ENCODE assay signal across 8 cellular contexts in genomic region chrX:40152706-40153334, GRCh38. TPM values are rescaled to one million over a fixed set of nuclear protein-coding genes. Genes with fewer than 3 reads are reported as not detected.
A peak's percentile ranks its signal among the peaks of the same experiment; 100 is the strongest.
DNase-seq lines count a peak whose midpoint lies in the region; ATAC-seq and TF ChIP-seq lines count a peak whose summit lies in the region.

No MANE protein-coding gene starts in this region.

- H2BK12ac ChIP-seq in H9 (ENCODE audit: insufficient read length, low read depth, low read length) = no peak overlapping the region

- H2BK20ac ChIP-seq in H9 (ENCODE audit: low read depth, low read length, poor library complexity, severe bottlenecking) = no peak overlapping the region

- H2AFZ ChIP-seq in H9 (ENCODE audit: low read length) = no peak overlapping the region

- peak overlapping the region; percentile 54 to 77 for H3K4me3 Mint-ChIP-seq in H9
- H3K4me3 Mint-ChIP-seq in activated CD4-positive, alpha-beta memory T cell treated with anti-CD3 and anti-CD28 coated beads, Interleukin-2, amount 10 ng/mL, durations not matched to agents 7 days and 5 days = peak overlapping the region; percentile 66

- DNase-seq in H9 = peak; percentile 60
- no peak for DNase-seq in activated CD4-positive, alpha-beta memory T cell treated with anti-CD3 and anti-CD28 coated beads, Interleukin-2, amount 10 ng/mL, durations not matched to agents 7 days and 5 days
- DNase-seq in head of caudate nucleus = peak in 35 of 42 donors; percentile 33 to 84 (median 67)
- DNase-seq in ovary = peak in 4 of 5 donors; percentile 32 to 59 (median 48)
- DNase-seq in stimulated activated CD4-positive, alpha-beta T cell treated with anti-CD3 and anti-CD28 coated beads, Interleukin-2, amount 100 ng/mL, for 48 hours = no peak
- DNase-seq in stimulated activated CD4-positive, alpha-beta T cell treated with anti-CD3 and anti-CD28 coated beads, Interleukin-1b, Interleukin-23, amount 100 ng/mL, for 48 hours = no peak

- H3K27ac Mint-ChIP-seq in H9 = no peak overlapping the region
- no peak overlapping the region for H3K27ac Mint-ChIP-seq in activated CD4-positive, alpha-beta memory T cell treated with anti-CD3 and anti-CD28 coated beads, Interleukin-2, amount 10 ng/mL, durations not matched to agents 7 days and 5 days

- H3K9me3 ChIP-seq in H9 (ENCODE audit: control insufficient read depth, low read depth, low read length) = no peaks in the 10 kb centered on the region
- H3K9me3 ChIP-seq in ovary = no peaks in the 10 kb centered on the region

- H3K18ac ChIP-seq in H9 (ENCODE audit: insufficient read length, low read depth, low read length) = peak overlapping the region; percentile 12

- H4K8ac ChIP-seq in H9 (replicated peaks; ENCODE audit: insufficient read length, low read depth, low read length) = no peak overlapping the region

- peaks cover 34 to 39% of the 10 kb centered on the region in 2 experiments for H3K4me1 Mint-ChIP-seq in H9
- peaks cover 21% of the 10 kb centered on the region for H3K4me1 Mint-ChIP-seq in activated CD4-positive, alpha-beta memory T cell treated with anti-CD3 and anti-CD28 coated beads, Interleukin-2, amount 10 ng/mL, durations not matched to agents 7 days and 5 days

- TF ChIP-seq CTCF in C4-2B (conservative IDR thresholded peaks at IDR 0.05) = no peak
- no peak for TF ChIP-seq CTCF in H9 (conservative IDR thresholded peaks at IDR 0.05)
- no peak for TF ChIP-seq CTCF in ovary (IDR thresholded peaks at IDR 0.05)

- H2AK5ac ChIP-seq in H9 (ENCODE audit: insufficient read length, low read length) = no peak overlapping the region

- no peak for TF ChIP-seq POLR2A in ovary (IDR thresholded peaks at IDR 0.05)

- H4K5ac ChIP-seq in H9 (ENCODE audit: insufficient read length, low read depth, low read length) = no peak overlapping the region

- H3K9ac ChIP-seq in H9 (ENCODE audit: extremely low read depth, insufficient read length, low read length) = no peak overlapping the region

- no peak overlapping the region for H2BK15ac ChIP-seq in H9 (ENCODE audit: low read depth, low read length)

- no peak overlapping the region for H2BK5ac ChIP-seq in H9 (ENCODE audit: insufficient read length, low read length)

- peak overlapping the region; percentile 37 for H3K4me3 ChIP-seq in ovary

- H3K56ac ChIP-seq in H9 (ENCODE audit: insufficient read length, low read depth, low read length) = no peak overlapping the region

- H3K23me2 ChIP-seq in H9 (ENCODE audit: insufficient read length, low read depth, low read length, poor library complexity, severe bottlenecking) = peaks cover 45% of the 10 kb centered on the region

- POLR2A ChIA-PET in activated CD4-positive, alpha-beta memory T cell treated with anti-CD3 and anti-CD28 coated beads, Interleukin-2, amount 10 ng/mL, durations not matched to agents 7 days and 5 days (lab: Charles Lee) = interaction anchor here (1.0 to 3.8 kb wide), 13 partner anchors 10 to 298 kb away, joined by 3 to 37 read pairs (median 4); partner anchors contain the start of gene BCOR

- no peaks in the 10 kb centered on the region; the same call in 1 of the 2 replicates for H3K79me2 ChIP-seq in H9 (ENCODE audit: insufficient read depth, low read length)

- peaks cover 5% of the 10 kb centered on the region for H4K20me1 ChIP-seq in H9 (ENCODE audit: control insufficient read depth, insufficient read depth, insufficient read length)

- H3K27me3 Mint-ChIP-seq in H9 (ENCODE audit: low read depth) = peaks cover 67% of the 10 kb centered on the region
- H3K27me3 Mint-ChIP-seq in activated CD4-positive, alpha-beta memory T cell treated with anti-CD3 and anti-CD28 coated beads, Interleukin-2, amount 10 ng/mL, durations not matched to agents 7 days and 5 days = no peaks in the 10 kb centered on the region

- peaks cover 55% of the 10 kb centered on the region; the same call in 1 of the 2 replicates for H3K27me3 ChIP-seq in H9 (ENCODE audit: insufficient read depth, low read length)
- no peaks in the 10 kb centered on the region for H3K27me3 ChIP-seq in ovary

- H3K36me3 Mint-ChIP-seq in H9 (ENCODE audit: insufficient read depth in 1 of 3, low read depth in 3 of 3) = peaks cover 0 to 2% (median 0%) of the 10 kb centered on the region in 3 experiments; a peak in 1 of 7 replicates
- H3K36me3 Mint-ChIP-seq in activated CD4-positive, alpha-beta memory T cell treated with anti-CD3 and anti-CD28 coated beads, Interleukin-2, amount 10 ng/mL, durations not matched to agents 7 days and 5 days (ENCODE audit: low read depth) = no peaks in the 10 kb centered on the region

- no peaks in the 10 kb centered on the region for H3K36me3 ChIP-seq in ovary

- H3K79me1 ChIP-seq in H9 (ENCODE audit: insufficient read depth, low read depth, low read length, poor library complexity, severe bottlenecking) = no peaks in the 10 kb centered on the region

- TF ChIP-seq EP300 in ovary (IDR thresholded peaks at IDR 0.05) = no peak

- no peak overlapping the region for H3K23ac ChIP-seq in H9 (ENCODE audit: insufficient read length, low read depth, low read length)

- H3K14ac ChIP-seq in H9 (ENCODE audit: insufficient read depth, low read length) = peak overlapping the region; percentile 44; the same call in 1 of the 2 replicates

- intact Hi-C loops in head of caudate nucleus (cut with DNase I) = loop anchor here (5.0 to 10.0 kb wide), 3 partner anchors 46 to 338 kb away; no protein-coding TSS in a partner anchor
- intact Hi-C loops in ovary (cut with DNase I) = loop anchor here (5.0 to 10.0 kb wide), 4 partner anchors 46 to 428 kb away; no protein-coding TSS in a partner anchor

- no peak overlapping the region for H4K91ac ChIP-seq in H9 (ENCODE audit: insufficient read length, low read depth, low read length)

- peaks cover 9% of the 10 kb centered on the region; the same call in 1 of the 2 replicates for H3K4me1 ChIP-seq in H9 (ENCODE audit: insufficient read depth, low read length)
- H3K4me1 ChIP-seq in ovary (ENCODE audit: insufficient read depth) = no peaks in the 10 kb centered on the region

- no peak for ATAC-seq in HG02981 (IDR thresholded peaks at IDR 0.05; ENCODE audit: unreplicated experiment)

- CTCF ChIA-PET in activated CD4-positive, alpha-beta memory T cell treated with anti-CD3 and anti-CD28 coated beads, Interleukin-2, amount 10 ng/mL, durations not matched to agents 7 days and 5 days (lab: Charles Lee) = no interaction called here

- H3T11ph ChIP-seq in H9 (ENCODE audit: low read length) = no peak overlapping the region

- H3K4ac ChIP-seq in H9 (ENCODE audit: low read depth, low read length) = no peak overlapping the region

- WGBS in H9 (ENCODE audit: extremely low coverage, insufficient read length, low lambda C conversion rate) = no CpG with 5 or more reads among the region's 50 CpGs
- 10 to 24% (median 22%) methylated on average over 39 to 50 of the region's 50 CpGs for WGBS in ovary, 3 donors

- peak overlapping the region; percentile 100 for H3K27ac ChIP-seq in C4-2B
- no peak overlapping the region for H3K27ac ChIP-seq in H9 (ENCODE audit: insufficient read length, low read depth, low read length)
- peak overlapping the region in 1 of 2 donors; percentile 86 for H3K27ac ChIP-seq in ovary

- H3K4me2 ChIP-seq in H9 (ENCODE audit: insufficient read depth, insufficient read length, low read length) = peak overlapping the region; percentile 86

- H3K9me3 Mint-ChIP-seq in H9 = peaks cover 47% of the 10 kb centered on the region in 2 experiments
- no peaks in the 10 kb centered on the region for H3K9me3 Mint-ChIP-seq in activated CD4-positive, alpha-beta memory T cell treated with anti-CD3 and anti-CD28 coated beads, Interleukin-2, amount 10 ng/mL, durations not matched to agents 7 days and 5 days

- no peak overlapping the region for H2BK120ac ChIP-seq in H9 (ENCODE audit: low read depth, low read length, poor library complexity, severe bottlenecking)

RNA-seq across cellular contexts. Expression of gene BCOR, which starts 55.1 kb away (rescaled TPM):
- total RNA-seq in H9 (2021) (126 and 134 TPM in 2 replicates), ovary (10 to 100 TPM; 25.0 to 57.2 (median 43.2) TPM)
- total RNA-seq in activated CD4-positive, alpha-beta memory T cell treated with anti-CD3 and anti-CD28 coated beads, Interleukin-2, amount 10 ng/mL, durations not matched to agents 7 days and 5 days = 10 to 100 TPM; 46.6 to 46.8 TPM
- 10 to 100 TPM; 17.7 to 22.0 TPM for polyA plus RNA-seq in ovary

Comparison
In these comparisons a context has a peak if more than half of its experiments do, and no peak if none do; other contexts are left out.
1. DNase-seq: peak in H9 (single experiment), head of caudate nucleus (35 of 42) and ovary (4 of 5); none in activated CD4-positive, alpha-beta memory T cell treated with anti-CD3 and anti-CD28 coated beads, Interleukin-2, amount 10 ng/mL, durations not matched to agents 7 days and 5 days (single experiment), stimulated activated CD4-positive, alpha-beta T cell treated with anti-CD3 and anti-CD28 coated beads, Interleukin-2, amount 100 ng/mL, for 48 hours (0 of 2) and stimulated activated CD4-positive, alpha-beta T cell treated with anti-CD3 and anti-CD28 coated beads, Interleukin-1b, Interleukin-23, amount 100 ng/mL, for 48 hours (single experiment).